In the genomic region with DNA sequence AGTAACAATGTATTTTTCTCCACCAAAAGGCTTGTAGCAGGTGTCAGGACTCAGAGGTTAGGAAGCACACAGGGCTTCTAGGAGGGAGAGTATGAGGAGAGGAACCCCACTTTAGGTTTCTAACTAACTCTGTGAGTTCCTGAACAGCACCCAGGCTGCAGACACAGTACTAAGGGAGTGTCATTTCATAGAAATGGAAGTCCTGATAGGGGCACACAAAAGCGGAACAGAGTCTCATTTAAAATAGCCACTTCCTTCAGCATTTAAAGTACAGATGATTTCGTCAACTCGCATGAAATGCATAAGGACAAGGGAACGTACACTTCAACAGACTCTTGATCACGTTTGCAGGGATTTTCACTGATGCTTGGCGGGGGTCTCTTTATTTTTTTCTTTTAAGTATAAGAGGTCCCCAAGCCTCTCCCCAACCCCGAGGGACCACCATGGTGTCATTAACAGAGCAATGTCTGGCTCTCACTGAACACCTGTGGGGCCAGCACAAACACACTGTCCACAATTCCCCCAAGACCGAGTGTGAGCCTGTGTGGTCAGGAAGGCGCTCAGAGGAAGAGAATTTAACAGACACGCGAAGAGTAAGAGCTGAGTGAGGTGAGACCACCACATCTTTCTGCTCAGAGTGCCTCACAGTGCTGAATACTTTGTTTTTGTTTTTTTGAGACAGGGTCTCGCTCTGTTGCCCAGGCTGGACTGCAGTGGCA, we compare ENCODE assay signal across 8 cellular contexts.
A peak's percentile ranks its signal among the peaks of the same experiment; 100 is the strongest.
DNase-seq lines count a peak whose midpoint lies in the region; ATAC-seq and TF ChIP-seq lines count a peak whose summit lies in the region.

No MANE protein-coding gene starts in this region.

- TF ChIP-seq CTCF in esophagus squamous epithelium (IDR thresholded peaks at IDR 0.05) = no peak

- 86% methylated on average over 12 of the region's 12 CpGs for WGBS in right cardiac atrium
- 74 to 86% methylated on average over 11 to 12 of the region's 12 CpGs for WGBS in esophagus squamous epithelium, 2 donors

- in situ Hi-C loops in KBM-7 (cut with MboI; ENCODE audit: low pct_unique_long_range_greater_than_20kb, low sequenced_read_pairs) = no loop called here
- in situ Hi-C loops in HAP-1 (cut with MboI; ENCODE audit: low sequenced_read_pairs) = no loop called here

- H3K4me3 ChIP-seq in right cardiac atrium (ENCODE audit: low read length) (no peak overlapping the region), HAP-1 (no peak overlapping the region), esophagus squamous epithelium (no peak overlapping the region)

- H3K4me1 ChIP-seq in right cardiac atrium (ENCODE audit: control insufficient read depth, insufficient read depth, low read length) (no peaks in the 10 kb centered on the region), HAP-1 (no peaks in the 10 kb centered on the region), esophagus squamous epithelium (peaks cover 0 to 4% (median 0%) of the 10 kb centered on the region in 3 donors)

- H3K9me3 ChIP-seq in right cardiac atrium (ENCODE audit: control insufficient read depth, low read length) = no peaks in the 10 kb centered on the region
- H3K9me3 ChIP-seq in HAP-1 = no peaks in the 10 kb centered on the region
- no peaks in the 10 kb centered on the region for H3K9me3 ChIP-seq in esophagus squamous epithelium

- peak in 1 of 4 donors; percentile 27 for TF ChIP-seq POLR2A in esophagus squamous epithelium (IDR thresholded peaks at IDR 0.05)

- intact Hi-C loops in right cardiac atrium (cut with DNase I) (no loop called here), esophagus squamous epithelium (cut with DNase I) (no loop called here)

- no peaks in the 10 kb centered on the region for H3K27me3 ChIP-seq in right cardiac atrium (ENCODE audit: control insufficient read depth, insufficient read depth)
- no peaks in the 10 kb centered on the region for H3K27me3 ChIP-seq in HAP-1 (ENCODE audit: low read depth)
- H3K27me3 ChIP-seq in esophagus squamous epithelium = no peaks in the 10 kb centered on the region

- DNase-seq in KBM-7 = peak; percentile 81
- no peak for DNase-seq in right cardiac atrium
- DNase-seq in HAP-1 (ENCODE audit: low spot score in 2 of 2) = no peak
- no peak for DNase-seq in nucleus accumbens (lab: John Stamatoyannopoulos, UW)
- DNase-seq in NCI-H446 (lab: John Stamatoyannopoulos, UW) = no peak
- DNase-seq in esophagus squamous epithelium (lab: John Stamatoyannopoulos, UW) = no peak

- H3K36me3 ChIP-seq in HAP-1 (replicated peaks) = peaks cover 4% of the 10 kb centered on the region; the same call in 1 of the 2 replicates
- peaks cover 9 to 99% (median 16%) of the 10 kb centered on the region in 3 donors for H3K36me3 ChIP-seq in esophagus squamous epithelium

- ATAC-seq in GM18499 (IDR thresholded peaks at IDR 0.05; ENCODE audit: insufficient read depth, unreplicated experiment) (peak; percentile 56), GM21515 (IDR thresholded peaks at IDR 0.05; ENCODE audit: unreplicated experiment) (peak; percentile 79), right cardiac atrium (peak; percentile 47 to 53)

- H3K27ac ChIP-seq in right cardiac atrium (ENCODE audit: low read length) (no peak overlapping the region), esophagus squamous epithelium (peak overlapping the region in 2 of 4 donors; percentile 42 to 71)
